22 cellular contexts compared by ENCODE assay signal in the genomic region with DNA sequence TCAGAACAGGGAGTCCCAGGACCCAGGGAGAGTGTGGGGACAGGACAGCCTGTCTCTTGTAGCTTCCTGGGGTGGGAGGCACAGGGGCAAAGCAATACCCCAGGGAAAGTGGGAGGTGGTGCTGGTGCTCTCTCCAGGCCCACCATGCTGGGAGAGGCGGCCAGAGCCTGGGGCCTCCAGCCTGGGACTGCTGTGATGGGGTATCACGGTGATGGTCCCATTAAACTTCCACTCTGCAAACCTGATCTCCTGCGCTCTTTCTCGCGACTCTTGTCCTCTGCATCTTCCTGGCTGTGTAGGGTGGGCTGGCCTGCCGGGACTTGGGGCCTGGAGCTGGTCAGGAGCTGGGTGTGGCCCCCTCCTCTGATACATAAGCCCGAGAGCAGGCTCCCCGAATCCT. TPM values are rescaled to one million over a fixed set of nuclear protein-coding genes. Genes with fewer than 3 reads are reported as not detected.
A peak's percentile ranks its signal among the peaks of the same experiment; 100 is the strongest.
DNase-seq lines count a peak whose midpoint lies in the region; ATAC-seq, FAIRE-seq and TF ChIP-seq lines count a peak whose summit lies in the region.
"Had no signal": no experiment of that assay in that cellular context is flagged by ENCODE, and none has a peak within 500 bp of the region (broad histone marks: within the 10 kb centered on the region; RNA-seq: fewer than 3 reads in every experiment).

No MANE protein-coding gene starts in this region.

- no peak for FAIRE-seq in HepG2 (lab: Jason Lieb, UNC)
- FAIRE-seq: G401.6, small intestine had no signal

- intact Hi-C loops in HepG2 (cut with micrococcal nuclease; ENCODE audit: unreplicated experiment) = no loop called here
- intact Hi-C loops in right lobe of liver (cut with DNase I) = no loop called here

- no peaks in the 10 kb centered on the region for H3K9me3 Mint-ChIP-seq in central memory CD8-positive, alpha-beta T cell
- H3K9me3 Mint-ChIP-seq: endodermal cell had no signal

- in situ Hi-C loops in HepG2 (cut with HindIII; ENCODE audit: extremely low pct_ligation_motif_present, low pct_unique_long_range_greater_than_20kb) = no loop called here

- H3K27ac Mint-ChIP-seq in central memory CD8-positive, alpha-beta T cell (ENCODE audit: low read depth) = peak overlapping the region; percentile 55
- H3K27ac Mint-ChIP-seq: endodermal cell had no signal

- POLR2A ChIA-PET in HepG2 (lab: Yijun Ruan, JAX) (interaction anchor here (0.9 to 3.2 kb wide), 3 partner anchors 8 to 12 kb away, joined by 4 to 11 read pairs (median 6); a partner anchor contains a TSS), SK-N-SH (lab: Yijun Ruan, JAX) (interaction anchor here (0.9 kb wide), 1 partner anchor 10 kb away, joined by 3 read pairs; a partner anchor contains a TSS)

- TF ChIP-seq EP300 in HepG2 (IDR thresholded peaks at IDR 0.05; ENCODE audit: low read depth in 2 of 2, low read length in 2 of 2) (no peak), HepG2 (CRISPR knock-in tag; IDR thresholded peaks at IDR 0.05; ENCODE audit: borderline replicate concordance) (no peak), upper lobe of left lung (IDR thresholded peaks at IDR 0.05) (no peak), SK-N-SH (IDR thresholded peaks at IDR 0.05; ENCODE audit: borderline replicate concordance in 1 of 2, low read depth in 1 of 2, low read length in 1 of 2) (no peak)

- no peak overlapping the region for H3K27ac ChIP-seq in HepG2 (ENCODE audit: extremely low read length, insufficient read depth, low read length)
- peak overlapping the region in 1 of 3 donors; percentile 74 for H3K27ac ChIP-seq in right lobe of liver
- peak overlapping the region; percentile 96 for H3K27ac ChIP-seq in OCI-LY3 (ENCODE audit: low read length)
- H3K27ac ChIP-seq in upper lobe of left lung = peak overlapping the region; percentile 83 to 89 (median 86)
- no peak overlapping the region for H3K27ac ChIP-seq in SK-N-SH (ENCODE audit: low read depth in 2 of 2, low read length in 1 of 2)
- H3K27ac ChIP-seq: SJSA1 had no signal

- ATAC-seq in HepG2 = no peak
- no peak for ATAC-seq in right lobe of liver
- no peak for ATAC-seq in central memory CD8-positive, alpha-beta T cell (replicated peaks; ENCODE audit: extremely low read depth, poor library complexity, severe bottlenecking)
- ATAC-seq in upper lobe of left lung (ENCODE audit: low FRiP score in 2 of 2) = no peak
- no peak for ATAC-seq in GM21367 (IDR thresholded peaks at IDR 0.05; ENCODE audit: unreplicated experiment)
- ATAC-seq: activated CD4-positive, CD25-positive, alpha-beta regulatory T cell treated with anti-CD3 and anti-CD28 coated beads, Interleukin-2, amount 50 U/mL, for 24 hours had no signal

- no peak for TF ChIP-seq CTCF in HepG2 (CRISPR knock-in tag; IDR thresholded peaks at IDR 0.05)
- no peak for TF ChIP-seq CTCF in right lobe of liver (IDR thresholded peaks at IDR 0.05)
- TF ChIP-seq CTCF in OCI-LY3 (IDR thresholded peaks at IDR 0.05; ENCODE audit: low read depth, low read length) = no peak
- TF ChIP-seq CTCF in upper lobe of left lung (IDR thresholded peaks at IDR 0.05) = no peak
- no peak for TF ChIP-seq CTCF in SK-N-SH (IDR thresholded peaks at IDR 0.05)

- H3K9me3 ChIP-seq in HepG2 (ENCODE audit: low read length) (no peaks in the 10 kb centered on the region), right lobe of liver (no peaks in the 10 kb centered on the region), OCI-LY3 (ENCODE audit: insufficient read depth, low read length) (no peaks in the 10 kb centered on the region), upper lobe of left lung (no peaks in the 10 kb centered on the region), SK-N-SH (no peaks in the 10 kb centered on the region)
- H3K9me3 ChIP-seq: SJSA1 had no signal

- TF ChIP-seq RAD21 in HepG2 (CRISPR knock-in tag; IDR thresholded peaks at IDR 0.05) (no peak), SK-N-SH (IDR thresholded peaks at IDR 0.05; ENCODE audit: low read length) (no peak)

- H3F3A ChIP-seq in SK-N-SH (replicated peaks; ENCODE audit: insufficient read depth) = peaks cover 3% of the 10 kb centered on the region

- peaks cover 3% of the 10 kb centered on the region; the same call in 1 of the 2 replicates for H4K20me1 ChIP-seq in HepG2 (ENCODE audit: insufficient read depth, low read length)
- no peaks in the 10 kb centered on the region for H4K20me1 ChIP-seq in OCI-LY3 (ENCODE audit: insufficient read depth, low read length)
- peaks cover 17% of the 10 kb centered on the region; the same call in 1 of the 2 replicates for H4K20me1 ChIP-seq in SK-N-SH (ENCODE audit: insufficient read depth)

- no peak overlapping the region for H3K9ac ChIP-seq in HepG2 (ENCODE audit: insufficient read depth, low read depth, low read length)
- no peak overlapping the region for H3K9ac ChIP-seq in OCI-LY3 (ENCODE audit: low read length)
- H3K9ac ChIP-seq in SK-N-SH = no peak overlapping the region

- CTCF ChIA-PET in HepG2 (lab: Yijun Ruan, JAX; ENCODE audit: low intra/inter-chr PET ratio, low total read pairs) = no interaction called here
- CTCF ChIA-PET in SK-N-SH (lab: Yijun Ruan, JAX) = interaction anchor here (1.9 to 3.1 kb wide), 2 partner anchors 12 to 64 kb away, joined by 6 to 14 read pairs; no protein-coding TSS in a partner anchor

- no peaks in the 10 kb centered on the region for H3K9me2 ChIP-seq in SK-N-SH

- H3K79me2 ChIP-seq in HepG2 (ENCODE audit: insufficient read depth, low read length) (peaks cover 27% of the 10 kb centered on the region), OCI-LY3 (ENCODE audit: low read length) (peaks cover 33% of the 10 kb centered on the region), SK-N-SH (ENCODE audit: insufficient read depth) (peaks cover 42% of the 10 kb centered on the region)

- H3K36me3 ChIP-seq in HepG2 (replicated peaks in 1 of 2; ENCODE audit: control insufficient read depth in 1 of 2, insufficient read depth in 2 of 2, low read length in 2 of 2) (peaks cover 3 to 13% of the 10 kb centered on the region in 2 experiments; a peak in 4 of 5 replicates), right lobe of liver (peaks cover 0 to 29% (median 3%) of the 10 kb centered on the region in 4 donors), OCI-LY3 (replicated peaks; ENCODE audit: low read depth, low read length) (peaks cover 29% of the 10 kb centered on the region), upper lobe of left lung (peaks cover 10 to 55% (median 47%) of the 10 kb centered on the region in 4 donors), SK-N-SH (replicated peaks in 1 of 2; ENCODE audit: control insufficient read depth in 1 of 2, insufficient read depth in 2 of 2, low read length in 1 of 2) (peaks cover 8 to 44% of the 10 kb centered on the region in 2 experiments)

- H3K4me3 ChIP-seq in HepG2 (replicated peaks in 1 of 3; ENCODE audit: insufficient read depth in 1 of 3, low read depth in 2 of 3, low read length in 3 of 3) (no peak overlapping the region), right lobe of liver (no peak overlapping the region), OCI-LY3 (ENCODE audit: low read length) (no peak overlapping the region), upper lobe of left lung (no peak overlapping the region), SK-N-SH (ENCODE audit: low read depth in 2 of 2, low read length in 1 of 2) (no peak overlapping the region)
- H3K4me3 ChIP-seq: SJSA1 had no signal

- DNase-seq in HepG2 (ENCODE audit: low spot score) = no peak
- DNase-seq in right lobe of liver = no peak
- DNase-seq in central memory CD8-positive, alpha-beta T cell (ENCODE audit: low spot score in 2 of 2) = no peak
- peak in 1 of 2 donors; percentile 49 for DNase-seq in upper lobe of left lung
- no peak for DNase-seq in SK-N-SH
- DNase-seq in NCI-H2107 (lab: John Stamatoyannopoulos, UW) = no peak
- DNase-seq: amniotic stem cell; cerebellar nuclear complex; endodermal cell; HCEC 1CT; KG1; naive thymus-derived CD4-positive, alpha-beta T cell; NCI-H1048; NCI-H2081 treated with DMSO at 0.1 percent for 48 hours; NCI-H524 treated with DMSO at 0.1 percent for 48 hours; small intestine; stimulated activated CD4-positive, alpha-beta T cell treated with anti-CD3 and anti-CD28 coated beads, Interleukin-4, amount 100 ng/mL, for 4 hours had no signal

- peaks cover 15% of the 10 kb centered on the region for H3K36me3 Mint-ChIP-seq in central memory CD8-positive, alpha-beta T cell (ENCODE audit: insufficient read depth)

- no peak overlapping the region for H3K4me2 ChIP-seq in HepG2 (ENCODE audit: low read depth, low read length)
- no peak overlapping the region for H3K4me2 ChIP-seq in OCI-LY3 (ENCODE audit: low read length)
- H3K4me2 ChIP-seq in SK-N-SH = no peak overlapping the region

- WGBS in HepG2 (ENCODE audit: low lambda C conversion rate) = 100% methylated on average over 6 of the region's 8 CpGs
- no CpG with 5 or more reads among the region's 8 CpGs for WGBS in right lobe of liver (ENCODE audit: insufficient coverage, low coverage, low lambda C conversion rate, missing lambda C conversion rate)
- 87 to 95% methylated on average over 8 of the region's 8 CpGs for WGBS in upper lobe of left lung, 2 donors
- WGBS in SK-N-SH (ENCODE audit: low lambda C conversion rate) = 92% methylated on average over 6 of the region's 8 CpGs

- peaks cover 29% of the 10 kb centered on the region for H3K4me1 Mint-ChIP-seq in central memory CD8-positive, alpha-beta T cell

- H3K4me3 Mint-ChIP-seq in central memory CD8-positive, alpha-beta T cell = no peak overlapping the region
- H3K4me3 Mint-ChIP-seq: endodermal cell had no signal

- peaks cover 48% of the 10 kb centered on the region for H3K4me1 ChIP-seq in HepG2 (ENCODE audit: insufficient read depth, low read length)
- peaks cover 0 to 25% (median 11%) of the 10 kb centered on the region in 4 donors for H3K4me1 ChIP-seq in right lobe of liver
- H3K4me1 ChIP-seq in OCI-LY3 (ENCODE audit: low read length) = peaks cover 32% of the 10 kb centered on the region
- peaks cover 24 to 36% (median 29%) of the 10 kb centered on the region in 4 donors for H3K4me1 ChIP-seq in upper lobe of left lung
- H3K4me1 ChIP-seq in SK-N-SH (ENCODE audit: control insufficient read depth in 1 of 2, insufficient read depth in 2 of 2, low read depth in 1 of 2, low read length in 1 of 2) = peaks cover 0 to 7% of the 10 kb centered on the region in 2 experiments; a peak in 1 of 4 replicates

- no TSS peak for BruUV-seq in HepG2 (replicated peaks; lab: Mats Ljungman, UMichigan)

- TF ChIP-seq POLR2A in HepG2 (IDR thresholded peaks at IDR 0.05; ENCODE audit: insufficient read depth in 1 of 2, low read depth in 2 of 2, low read length in 2 of 2) = peak in 1 of 2 experiments; percentile 9; a peak in 1 of 4 replicates
- TF ChIP-seq POLR2A in right lobe of liver (IDR thresholded peaks at IDR 0.05) = no peak
- no peak for TF ChIP-seq POLR2A in upper lobe of left lung (IDR thresholded peaks at IDR 0.05)

- H3K27me3 ChIP-seq in HepG2 (ENCODE audit: control insufficient read depth in 1 of 2, insufficient read depth in 2 of 2, low read length in 2 of 2) = no peaks in the 10 kb centered on the region
- no peaks in the 10 kb centered on the region for H3K27me3 ChIP-seq in right lobe of liver
- no peaks in the 10 kb centered on the region for H3K27me3 ChIP-seq in OCI-LY3 (ENCODE audit: low read depth, low read length)
- H3K27me3 ChIP-seq in upper lobe of left lung = no peaks in the 10 kb centered on the region
- no peaks in the 10 kb centered on the region for H3K27me3 ChIP-seq in SK-N-SH (ENCODE audit: insufficient read depth)
- H3K27me3 ChIP-seq: SJSA1 had no signal

- H3K27me3 Mint-ChIP-seq in central memory CD8-positive, alpha-beta T cell = no peaks in the 10 kb centered on the region
- H3K27me3 Mint-ChIP-seq: naive thymus-derived CD4-positive, alpha-beta T cell had no signal

- H2AFZ ChIP-seq in HepG2 (ENCODE audit: low read length) (no peak overlapping the region), OCI-LY3 (ENCODE audit: low read depth, low read length) (no peak overlapping the region), SK-N-SH (ENCODE audit: low read depth) (no peak overlapping the region)

RNA-seq across cellular contexts. Expression of a gene that starts 8.0 kb away (rescaled TPM):
- total RNA-seq in HepG2 (2016; rRNA removed; fragmentation: Illumina TruSeq; extraction: Trizol) (16.5 and 32.4 TPM in 2 replicates), right lobe of liver (10 to 100 TPM in 2 of 6 experiments, 1 to 10 TPM in 4; 7.2 to 13.8 (median 9.1) TPM), upper lobe of left lung (100 to 1,000 TPM in 1 of 6 donors, 10 to 100 TPM in 5; 35.3 to 118 (median 38.9) TPM)
- 18.3 and 20.3 TPM in 2 replicates for total RNA-seq in HepG2 (2016; cell fraction: cytosol; rRNA removed; fragmentation: Illumina TruSeq; extraction: Trizol; ENCODE audit: low read depth)
- 16.1 and 35.0 TPM in 2 replicates for total RNA-seq in HepG2 (2016; cell fraction: insoluble cytoplasmic fraction; rRNA removed; fragmentation: Illumina TruSeq; extraction: Trizol)
- 28.2 and 28.4 TPM in 2 replicates for total RNA-seq in HepG2 (2016; cell fraction: membrane; rRNA removed; fragmentation: Illumina TruSeq; extraction: Trizol)
- 26.3 and 36.2 TPM in 2 replicates for total RNA-seq in HepG2 (2016; cell fraction: nucleus; rRNA removed; fragmentation: Illumina TruSeq; extraction: Trizol)
- polyA plus RNA-seq in HepG2 (2011; rRNA removed) (27.6 and 40.7 TPM in 2 replicates), SK-N-SH (2012; rRNA removed) (24.0 and 28.1 TPM in 2 replicates)
- 15.8 and 24.7 TPM in 2 replicates for polyA plus RNA-seq in HepG2 (2011; cell fraction: cytosol; rRNA removed)
- polyA plus RNA-seq in HepG2 (2011; cell fraction: nucleus; rRNA removed) = 157 and 173 TPM in 2 replicates
- 24.4 and 27.6 TPM in 2 replicates for polyA plus RNA-seq in HepG2 (2012)
- 9.1 and 9.4 TPM in 2 replicates for polyA plus RNA-seq in HepG2 (2016; cell fraction: cytosol; fragmentation: Illumina TruSeq; extraction: Trizol; ENCODE audit: low read depth)
- polyA plus RNA-seq in HepG2 (2016; cell fraction: insoluble cytoplasmic fraction; fragmentation: Illumina TruSeq; extraction: Trizol; ENCODE audit: low read depth) = 17.4 and 18.2 TPM in 2 replicates
- polyA plus RNA-seq in HepG2 (2016; cell fraction: membrane; fragmentation: Illumina TruSeq; extraction: Trizol; ENCODE audit: low read depth) = 15.5 and 17.2 TPM in 2 replicates
- polyA plus RNA-seq in HepG2 (2016; cell fraction: nucleus; fragmentation: Illumina TruSeq; extraction: Trizol; ENCODE audit: insufficient read depth, low read depth) = 59.4 and 61.4 TPM in 2 replicates
- 11.2 and 33.8 TPM in 2 replicates for polyA minus RNA-seq in HepG2 (2011; rRNA and poly(A)+ RNA removed; ENCODE audit: low replicate concordance)
- 10.8 TPM in 2 replicates for polyA minus RNA-seq in HepG2 (2011; cell fraction: cytosol; rRNA and poly(A)+ RNA removed)
- polyA minus RNA-seq in HepG2 (2011; cell fraction: nucleus; rRNA and poly(A)+ RNA removed) = 50.0 and 57.6 TPM in 2 replicates
- 7.5 and 13.2 TPM in 2 replicates for polyA plus RNA-seq in SK-N-SH (2012; cell fraction: cytosol; rRNA removed)
- polyA plus RNA-seq in SK-N-SH (2012; cell fraction: nucleus; rRNA removed) = 110 and 163 TPM in 2 replicates

RNA-seq across cellular contexts. Expression of a gene that starts 10.2 kb away (rescaled TPM):
- 13.0 and 27.6 TPM in 2 replicates for total RNA-seq in HepG2 (2016; rRNA removed; fragmentation: Illumina TruSeq; extraction: Trizol)
- total RNA-seq in HepG2 (2016; cell fraction: cytosol; rRNA removed; fragmentation: Illumina TruSeq; extraction: Trizol; ENCODE audit: low read depth) = 21.9 and 24.8 TPM in 2 replicates
- total RNA-seq in HepG2 (2016; cell fraction: insoluble cytoplasmic fraction; rRNA removed; fragmentation: Illumina TruSeq; extraction: Trizol) = 12.9 and 23.2 TPM in 2 replicates
- 50.1 and 53.8 TPM in 2 replicates for total RNA-seq in HepG2 (2016; cell fraction: membrane; rRNA removed; fragmentation: Illumina TruSeq; extraction: Trizol)
- total RNA-seq in HepG2 (2016; cell fraction: nucleus; rRNA removed; fragmentation: Illumina TruSeq; extraction: Trizol) = 17.5 and 21.9 TPM in 2 replicates
- polyA plus RNA-seq in HepG2 (2011; rRNA removed) = 18.0 and 28.8 TPM in 2 replicates
- 20.3 and 26.3 TPM in 2 replicates for polyA plus RNA-seq in HepG2 (2011; cell fraction: cytosol; rRNA removed)
- 94.3 and 114 TPM in 2 replicates for polyA plus RNA-seq in HepG2 (2011; cell fraction: nucleus; rRNA removed)
- polyA plus RNA-seq in HepG2 (2012) = 37.2 and 56.3 TPM in 2 replicates
- 43.4 and 46.1 TPM in 2 replicates for polyA plus RNA-seq in HepG2 (2016; cell fraction: cytosol; fragmentation: Illumina TruSeq; extraction: Trizol; ENCODE audit: low read depth)
- 40.1 and 49.6 TPM in 2 replicates for polyA plus RNA-seq in HepG2 (2016; cell fraction: insoluble cytoplasmic fraction; fragmentation: Illumina TruSeq; extraction: Trizol; ENCODE audit: low read depth)
- 85.0 and 102 TPM in 2 replicates for polyA plus RNA-seq in HepG2 (2016; cell fraction: membrane; fragmentation: Illumina TruSeq; extraction: Trizol; ENCODE audit: low read depth)
- 57.9 and 59.3 TPM in 2 replicates for polyA plus RNA-seq in HepG2 (2016; cell fraction: nucleus; fragmentation: Illumina TruSeq; extraction: Trizol; ENCODE audit: insufficient read depth, low read depth)
- 15.3 and 64.5 TPM in 2 replicates for polyA minus RNA-seq in HepG2 (2011; rRNA and poly(A)+ RNA removed; ENCODE audit: low replicate concordance)
- polyA minus RNA-seq in HepG2 (2011; cell fraction: cytosol; rRNA and poly(A)+ RNA removed) = 55.0 and 57.6 TPM in 2 replicates
- 18.6 and 21.0 TPM in 2 replicates for polyA minus RNA-seq in HepG2 (2011; cell fraction: nucleus; rRNA and poly(A)+ RNA removed)
- total RNA-seq in right lobe of liver = 100 to 1,000 TPM in 1 of 6 experiments, 10 to 100 TPM in 5; 24.7 to 105 (median 31.0) TPM
- 100 to 1,000 TPM in 5 of 6 donors, 10 to 100 TPM in 1; 71.0 to 264 (median 123) TPM for total RNA-seq in upper lobe of left lung
- polyA plus RNA-seq in SK-N-SH (2012; rRNA removed) = 13.3 and 14.3 TPM in 2 replicates
- polyA plus RNA-seq in SK-N-SH (2012; cell fraction: cytosol; rRNA removed) = 4.9 and 9.6 TPM in 2 replicates
- polyA plus RNA-seq in SK-N-SH (2012; cell fraction: nucleus; rRNA removed) = 41.2 and 59.3 TPM in 2 replicates

RNA-seq across cellular contexts. Expression of a gene that starts 18.3 kb away (rescaled TPM):
- total RNA-seq in HepG2 (2016; rRNA removed; fragmentation: Illumina TruSeq; extraction: Trizol) (2.5 and 5.2 TPM in 2 replicates), right lobe of liver (1 to 10 TPM; 1.3 to 3.5 (median 2.1) TPM), upper lobe of left lung (10 to 100 TPM in 1 of 6 donors, 1 to 10 TPM in 5; 3.2 to 30.4 (median 5.7) TPM)
- total RNA-seq in HepG2 (2016; cell fraction: cytosol; rRNA removed; fragmentation: Illumina TruSeq; extraction: Trizol; ENCODE audit: low read depth) = 4.5 and 4.9 TPM in 2 replicates
- total RNA-seq in HepG2 (2016; cell fraction: insoluble cytoplasmic fraction; rRNA removed; fragmentation: Illumina TruSeq; extraction: Trizol) = 2.9 and 5.6 TPM in 2 replicates
- 6.2 and 6.3 TPM in 2 replicates for total RNA-seq in HepG2 (2016; cell fraction: membrane; rRNA removed; fragmentation: Illumina TruSeq; extraction: Trizol)
- total RNA-seq in HepG2 (2016; cell fraction: nucleus; rRNA removed; fragmentation: Illumina TruSeq; extraction: Trizol) = 7.1 TPM in 2 replicates
- polyA plus RNA-seq in HepG2 (2011; rRNA removed) (6.7 and 8.6 TPM in 2 replicates), SK-N-SH (2012; rRNA removed) (4.1 and 6.4 TPM in 2 replicates)
- 3.4 and 4.1 TPM in 2 replicates for polyA plus RNA-seq in HepG2 (2011; cell fraction: cytosol; rRNA removed)
- polyA plus RNA-seq in HepG2 (2011; cell fraction: nucleus; rRNA removed) = 6.6 and 6.7 TPM in 2 replicates
- polyA plus RNA-seq in HepG2 (2012) = 5.4 and 6.8 TPM in 2 replicates
- polyA plus RNA-seq in HepG2 (2016; cell fraction: cytosol; fragmentation: Illumina TruSeq; extraction: Trizol; ENCODE audit: low read depth) = 4.9 and 6.2 TPM in 2 replicates
- 3.9 and 4.1 TPM in 2 replicates for polyA plus RNA-seq in HepG2 (2016; cell fraction: insoluble cytoplasmic fraction; fragmentation: Illumina TruSeq; extraction: Trizol; ENCODE audit: low read depth)
- polyA plus RNA-seq in HepG2 (2016; cell fraction: membrane; fragmentation: Illumina TruSeq; extraction: Trizol; ENCODE audit: low read depth) = 5.5 and 7.1 TPM in 2 replicates
- 11.1 and 15.5 TPM in 2 replicates for polyA plus RNA-seq in HepG2 (2016; cell fraction: nucleus; fragmentation: Illumina TruSeq; extraction: Trizol; ENCODE audit: insufficient read depth, low read depth)
- 2.8 and 4.2 TPM in 2 replicates for polyA minus RNA-seq in HepG2 (2011; rRNA and poly(A)+ RNA removed; ENCODE audit: low replicate concordance)
- polyA minus RNA-seq in HepG2 (2011; cell fraction: cytosol; rRNA and poly(A)+ RNA removed) = 1.7 and 2.2 TPM in 2 replicates
- polyA minus RNA-seq in HepG2 (2011; cell fraction: nucleus; rRNA and poly(A)+ RNA removed) = 11.5 and 12.3 TPM in 2 replicates
- polyA plus RNA-seq in SK-N-SH (2012; cell fraction: cytosol; rRNA removed) = 5.2 and 5.8 TPM in 2 replicates
- polyA plus RNA-seq in SK-N-SH (2012; cell fraction: nucleus; rRNA removed) = 4.5 and 5.9 TPM in 2 replicates

RNA-seq across cellular contexts. Expression of a gene that starts 20.7 kb away (rescaled TPM):
- total RNA-seq in HepG2 (2016; rRNA removed; fragmentation: Illumina TruSeq; extraction: Trizol) = 7.3 and 11.7 TPM in 2 replicates
- total RNA-seq in HepG2 (2016; cell fraction: cytosol; rRNA removed; fragmentation: Illumina TruSeq; extraction: Trizol; ENCODE audit: low read depth) = 9.7 and 12.6 TPM in 2 replicates
- total RNA-seq in HepG2 (2016; cell fraction: insoluble cytoplasmic fraction; rRNA removed; fragmentation: Illumina TruSeq; extraction: Trizol) = 8.8 and 12.4 TPM in 2 replicates
- total RNA-seq in HepG2 (2016; cell fraction: membrane; rRNA removed; fragmentation: Illumina TruSeq; extraction: Trizol) = 10.6 and 11.9 TPM in 2 replicates
- 23.2 and 30.1 TPM in 2 replicates for total RNA-seq in HepG2 (2016; cell fraction: nucleus; rRNA removed; fragmentation: Illumina TruSeq; extraction: Trizol)
- polyA plus RNA-seq in HepG2 (2011; rRNA removed) = 18.8 and 20.5 TPM in 2 replicates
- 11.7 and 12.1 TPM in 2 replicates for polyA plus RNA-seq in HepG2 (2011; cell fraction: cytosol; rRNA removed)
- polyA plus RNA-seq in HepG2 (2011; cell fraction: nucleus; rRNA removed) = 55.1 and 66.4 TPM in 2 replicates
- 8.0 and 8.9 TPM in 2 replicates for polyA plus RNA-seq in HepG2 (2012)
- polyA plus RNA-seq in HepG2 (2016; cell fraction: cytosol; fragmentation: Illumina TruSeq; extraction: Trizol; ENCODE audit: low read depth) = 2.6 and 3.4 TPM in 2 replicates
- polyA plus RNA-seq in HepG2 (2016; cell fraction: insoluble cytoplasmic fraction; fragmentation: Illumina TruSeq; extraction: Trizol; ENCODE audit: low read depth) = 7.8 and 8.8 TPM in 2 replicates
- 4.9 and 6.3 TPM in 2 replicates for polyA plus RNA-seq in HepG2 (2016; cell fraction: membrane; fragmentation: Illumina TruSeq; extraction: Trizol; ENCODE audit: low read depth)
- polyA plus RNA-seq in HepG2 (2016; cell fraction: nucleus; fragmentation: Illumina TruSeq; extraction: Trizol; ENCODE audit: insufficient read depth, low read depth) = 30.4 and 35.4 TPM in 2 replicates
- 41.3 and 43.1 TPM in 2 replicates for polyA minus RNA-seq in HepG2 (2011; rRNA and poly(A)+ RNA removed; ENCODE audit: low replicate concordance)
- polyA minus RNA-seq in HepG2 (2011; cell fraction: cytosol; rRNA and poly(A)+ RNA removed) = 6.0 and 6.9 TPM in 2 replicates
- 52.8 and 56.1 TPM in 2 replicates for polyA minus RNA-seq in HepG2 (2011; cell fraction: nucleus; rRNA and poly(A)+ RNA removed)
- 10 to 100 TPM in 1 of 6 experiments, 1 to 10 TPM in 5; 6.6 to 11.0 (median 9.0) TPM for total RNA-seq in right lobe of liver
- 10 to 100 TPM; 23.7 to 97.4 (median 26.9) TPM for total RNA-seq in upper lobe of left lung
- polyA plus RNA-seq in SK-N-SH (2012; rRNA removed) = 12.1 and 15.9 TPM in 2 replicates
- polyA plus RNA-seq in SK-N-SH (2012; cell fraction: cytosol; rRNA removed) = 5.0 and 7.1 TPM in 2 replicates
- 56.7 and 59.6 TPM in 2 replicates for polyA plus RNA-seq in SK-N-SH (2012; cell fraction: nucleus; rRNA removed)

RNA-seq across cellular contexts. Expression of a gene that starts 46.8 kb away (rescaled TPM):
- total RNA-seq in HepG2 (2016; rRNA removed; fragmentation: Illumina TruSeq; extraction: Trizol) (21.6 and 27.1 TPM in 2 replicates), right lobe of liver (1 to 10 TPM in 2 of 6 experiments, under 1 TPM in 4; 0.11 to 1.2 (median 0.72) TPM), upper lobe of left lung (10 to 100 TPM in 1 of 6 donors, 1 to 10 TPM in 5; 1.9 to 14.7 (median 4.6) TPM)
- total RNA-seq in HepG2 (2016; cell fraction: cytosol; rRNA removed; fragmentation: Illumina TruSeq; extraction: Trizol; ENCODE audit: low read depth) = 10.2 and 10.8 TPM in 2 replicates
- 21.3 and 26.9 TPM in 2 replicates for total RNA-seq in HepG2 (2016; cell fraction: insoluble cytoplasmic fraction; rRNA removed; fragmentation: Illumina TruSeq; extraction: Trizol)
- 25.5 and 33.7 TPM in 2 replicates for total RNA-seq in HepG2 (2016; cell fraction: membrane; rRNA removed; fragmentation: Illumina TruSeq; extraction: Trizol)
- 19.4 and 20.1 TPM in 2 replicates for total RNA-seq in HepG2 (2016; cell fraction: nucleus; rRNA removed; fragmentation: Illumina TruSeq; extraction: Trizol)
- polyA plus RNA-seq in HepG2 (2011; rRNA removed) (44.2 and 60.8 TPM in 2 replicates), SK-N-SH (2012; rRNA removed) (1.2 and 1.3 TPM in 2 replicates)
- polyA plus RNA-seq in HepG2 (2011; cell fraction: cytosol; rRNA removed) = 37.9 and 80.2 TPM in 2 replicates
- polyA plus RNA-seq in HepG2 (2011; cell fraction: nucleus; rRNA removed) = 150 and 165 TPM in 2 replicates
- polyA plus RNA-seq in HepG2 (2012) = 34.0 and 39.9 TPM in 2 replicates
- 6.5 and 7.6 TPM in 2 replicates for polyA plus RNA-seq in HepG2 (2016; cell fraction: cytosol; fragmentation: Illumina TruSeq; extraction: Trizol; ENCODE audit: low read depth)
- 14.4 and 15.8 TPM in 2 replicates for polyA plus RNA-seq in HepG2 (2016; cell fraction: insoluble cytoplasmic fraction; fragmentation: Illumina TruSeq; extraction: Trizol; ENCODE audit: low read depth)
- 17.8 and 17.9 TPM in 2 replicates for polyA plus RNA-seq in HepG2 (2016; cell fraction: membrane; fragmentation: Illumina TruSeq; extraction: Trizol; ENCODE audit: low read depth)
- polyA plus RNA-seq in HepG2 (2016; cell fraction: nucleus; fragmentation: Illumina TruSeq; extraction: Trizol; ENCODE audit: insufficient read depth, low read depth) = 29.6 and 37.8 TPM in 2 replicates
- polyA minus RNA-seq in HepG2 (2011; rRNA and poly(A)+ RNA removed; ENCODE audit: low replicate concordance) = 0.14 and 219 TPM in 2 replicates
- polyA minus RNA-seq in HepG2 (2011; cell fraction: cytosol; rRNA and poly(A)+ RNA removed) = 44.3 and 46.7 TPM in 2 replicates
- polyA minus RNA-seq in HepG2 (2011; cell fraction: nucleus; rRNA and poly(A)+ RNA removed) = 30.9 and 33.3 TPM in 2 replicates
- polyA plus RNA-seq in SK-N-SH (2012; cell fraction: cytosol; rRNA removed) = 0.31 and 0.37 TPM in 2 replicates
- 8.6 and 12.4 TPM in 2 replicates for polyA plus RNA-seq in SK-N-SH (2012; cell fraction: nucleus; rRNA removed)

Comparison
In these comparisons a context has a peak if more than half of its experiments do, and no peak if none do; other contexts are left out.
1. H3K27ac ChIP-seq: peak in OCI-LY3 (single experiment) and upper lobe of left lung (4 of 4); none in HepG2 (single experiment) and SK-N-SH (0 of 2).